ENCODE assay signal across 19 cellular contexts in genomic region chr2:65918760-65919187, GRCh38.
DNase-seq lines count a peak whose midpoint lies in the region; ATAC-seq and TF ChIP-seq lines count a peak whose summit lies in the region.
"Had no signal": no experiment of that assay in that cellular context is flagged by ENCODE, and none has a peak within 500 bp of the region (broad histone marks: within the 10 kb centered on the region; RNA-seq: fewer than 3 reads in every experiment).

No MANE protein-coding gene starts in this region.

- no peak overlapping the region for H2AFZ ChIP-seq in MM.1S (ENCODE audit: low read length)

- no peaks in the 10 kb centered on the region for H3K79me2 ChIP-seq in MM.1S (ENCODE audit: low read length)

- H3K4me2 ChIP-seq in MM.1S (ENCODE audit: low read depth, low read length): no peak overlapping the region

- peak; percentile 22; the same call in 1 of the 2 replicates for TF ChIP-seq CTCF in MM.1S (IDR thresholded peaks at IDR 0.05; ENCODE audit: low read length)
- TF ChIP-seq CTCF in type B pancreatic cell (conservative IDR thresholded peaks at IDR 0.05): no peak

- no peaks in the 10 kb centered on the region for H3K9me3 Mint-ChIP-seq in type B pancreatic cell
- peaks cover 5% of the 10 kb centered on the region in 2 donors for H3K9me3 Mint-ChIP-seq in activated naive CD4-positive, alpha-beta T cell treated with anti-CD3 and anti-CD28 coated beads, Interleukin-2, amount 50 U/mL, for 72 hours
- H3K9me3 Mint-ChIP-seq: activated naive CD8-positive, alpha-beta T cell treated with anti-CD3 and anti-CD28 coated beads for 36 hours had no signal

- H3K27ac Mint-ChIP-seq in type B pancreatic cell: peak overlapping the region; percentile 81
- no peak overlapping the region for H3K27ac Mint-ChIP-seq in activated naive CD4-positive, alpha-beta T cell treated with anti-CD3 and anti-CD28 coated beads, Interleukin-2, amount 50 U/mL, for 72 hours
- H3K27ac Mint-ChIP-seq: activated naive CD8-positive, alpha-beta T cell treated with anti-CD3 and anti-CD28 coated beads for 36 hours had no signal

- H3K9me3 ChIP-seq in MM.1S (replicated peaks; ENCODE audit: insufficient read depth, low read length): no peaks in the 10 kb centered on the region
- H3K9me3 ChIP-seq: left lung, psoas muscle, upper lobe of left lung had no signal

- H3K4me1 ChIP-seq in MM.1S (ENCODE audit: low read length): peaks cover 30% of the 10 kb centered on the region

- no peaks in the 10 kb centered on the region for H3K9me2 ChIP-seq in MM.1S (replicated peaks; ENCODE audit: insufficient read depth, low read length)

- no peak overlapping the region for H3K4me3 Mint-ChIP-seq in type B pancreatic cell
- H3K4me3 Mint-ChIP-seq: activated naive CD8-positive, alpha-beta T cell treated with anti-CD3 and anti-CD28 coated beads for 36 hours had no signal

- no peaks in the 10 kb centered on the region for H4K20me1 ChIP-seq in MM.1S (ENCODE audit: insufficient read depth, low read length)

- no peaks in the 10 kb centered on the region for H3K36me3 ChIP-seq in MM.1S (replicated peaks; ENCODE audit: insufficient read depth, low read length)
- H3K36me3 ChIP-seq: cardiac muscle cell, left lung, upper lobe of left lung had no signal

- no peak overlapping the region for H3K4me3 ChIP-seq in MM.1S (ENCODE audit: low read length)
- H3K4me3 ChIP-seq: cardiac muscle cell, left lung, psoas muscle, upper lobe of left lung had no signal

- ATAC-seq in esophagus mucosa (peak; percentile 27), GM18511 (IDR thresholded peaks at IDR 0.05; ENCODE audit: unreplicated experiment) (no peak)
- no peak for ATAC-seq in activated naive CD4-positive, alpha-beta T cell treated with anti-CD3 and anti-CD28 coated beads, Interleukin-2, amount 50 U/mL, for 72 hours
- ATAC-seq: left lung, psoas muscle had no signal

- no peaks in the 10 kb centered on the region for H3K27me3 Mint-ChIP-seq in type B pancreatic cell
- H3K27me3 Mint-ChIP-seq: activated naive CD8-positive, alpha-beta T cell treated with anti-CD3 and anti-CD28 coated beads for 36 hours had no signal

- H3K36me3 Mint-ChIP-seq in type B pancreatic cell: no peaks in the 10 kb centered on the region
- H3K36me3 Mint-ChIP-seq in activated naive CD4-positive, alpha-beta T cell treated with anti-CD3 and anti-CD28 coated beads, Interleukin-2, amount 50 U/mL, for 72 hours: no peaks in the 10 kb centered on the region
- H3K36me3 Mint-ChIP-seq: activated naive CD8-positive, alpha-beta T cell treated with anti-CD3 and anti-CD28 coated beads for 36 hours had no signal

- H3K27me3 ChIP-seq in MM.1S (replicated peaks; ENCODE audit: insufficient read depth, low read length): no peaks in the 10 kb centered on the region
- H3K27me3 ChIP-seq: cardiac muscle cell, left lung, upper lobe of left lung had no signal

- no peak overlapping the region for H3K9ac ChIP-seq in MM.1S (ENCODE audit: low read length)

- DNase-seq in NCI-H82 (lab: John Stamatoyannopoulos, UW) (peak; percentile 10), NCI-H82 treated with DMSO at 0.1 percent for 48 hours (lab: John Stamatoyannopoulos, UW; ENCODE audit: unreplicated experiment) (no peak), MM.1S (no peak), type B pancreatic cell (ENCODE audit: extremely low spot score, unreplicated experiment) (no peak)
- DNase-seq in activated CD4-positive, alpha-beta T cell treated with anti-CD3 and anti-CD28 coated beads, Interleukin-2, amount 50 U/mL, for 48 hours: no peak
- DNase-seq in activated naive CD4-positive, alpha-beta T cell treated with anti-CD3 and anti-CD28 coated beads, Interleukin-2, amount 50 U/mL, for 72 hours (ENCODE audit: low spot score in 2 of 2): no peak
- DNase-seq: activated naive CD8-positive, alpha-beta T cell treated with anti-CD3 and anti-CD28 coated beads for 36 hours; activated T-cell treated with anti-CD3 and anti-CD28 coated beads, Interleukin-2, amount 50 U/mL, for 48 hours; GF-D8; left lung; NCI-H2029; psoas muscle; SIG-M5; stimulated activated naive CD4-positive, alpha-beta T cell treated with Interleukin-2 at 50 U/mL for 16 hours; upper lobe of left lung had no signal

- peaks cover 11% of the 10 kb centered on the region for H3F3A ChIP-seq in MM.1S (ENCODE audit: insufficient read depth, low read length)

- peaks cover 13% of the 10 kb centered on the region for H3K4me1 Mint-ChIP-seq in type B pancreatic cell (ENCODE audit: unreplicated experiment)
- H3K4me1 Mint-ChIP-seq: activated naive CD8-positive, alpha-beta T cell treated with anti-CD3 and anti-CD28 coated beads for 36 hours had no signal

- no peak overlapping the region for H3K27ac ChIP-seq in MM.1S (ENCODE audit: low read length)
- H3K27ac ChIP-seq: cardiac muscle cell, HL-60, left lung, psoas muscle, upper lobe of left lung had no signal
